ENCODE assay signal across 8 cellular contexts in the genomic region with DNA sequence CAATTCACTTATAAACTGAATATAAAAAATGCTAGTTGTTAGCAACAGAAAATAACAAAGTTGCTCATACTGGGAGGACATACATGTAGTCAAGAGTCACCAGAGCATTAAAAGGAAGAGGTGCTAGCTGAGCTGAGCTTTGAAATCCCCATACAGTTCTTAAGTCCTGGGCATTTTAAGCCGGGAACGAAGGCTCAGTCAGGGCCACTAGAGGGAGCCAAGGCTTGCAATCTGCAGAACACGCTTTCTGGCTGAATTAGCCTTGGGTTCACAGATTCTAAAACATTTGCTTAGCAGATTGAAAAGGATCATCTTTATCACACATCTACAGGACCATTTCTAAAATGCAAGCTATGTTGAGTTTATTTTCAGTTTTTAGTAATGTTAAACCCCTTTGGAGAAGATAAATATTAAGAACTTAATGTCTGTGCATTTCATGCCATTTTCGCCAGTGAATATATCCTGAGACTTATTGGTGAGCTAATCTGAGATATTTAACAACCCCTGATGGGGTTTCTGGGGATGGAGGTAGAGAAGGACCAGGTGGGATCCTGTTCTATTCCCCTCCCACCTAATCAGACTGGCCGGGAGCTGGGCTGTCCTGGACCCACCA. TPM values are rescaled to one million over a fixed set of nuclear protein-coding genes. Genes with fewer than 3 reads are reported as not detected.
DNase-seq lines count a peak whose midpoint lies in the region; ATAC-seq and TF ChIP-seq lines count a peak whose summit lies in the region.

No MANE protein-coding gene starts in this region.

- no peaks in the 10 kb centered on the region for H3K9me3 Mint-ChIP-seq in activated naive CD4-positive, alpha-beta T cell treated with anti-CD3 and anti-CD28 coated beads for 36 hours
- H3K9me3 Mint-ChIP-seq in glutamatergic neuron (ENCODE audit: unreplicated experiment) = peaks cover 2% of the 10 kb centered on the region

- intact Hi-C loops in cardiac septum (cut with DNase I) = loop anchor here (5.0 to 10.0 kb wide), 2 partner anchors 654 to 816 kb away; no protein-coding TSS in a partner anchor
- intact Hi-C loops in activated naive CD4-positive, alpha-beta T cell treated with anti-CD3 and anti-CD28 coated beads for 36 hours (cut with micrococcal nuclease) = loop anchor here (1.0 to 10.0 kb wide), 4 partner anchors 378 to 815 kb away; no protein-coding TSS in a partner anchor
- intact Hi-C loops in prostate gland (cut with DNase I) = loop anchor here (5.0 to 10.0 kb wide), 3 partner anchors 726 to 1064 kb away; no protein-coding TSS in a partner anchor

- H3K27me3 ChIP-seq in cardiac muscle cell (no peaks in the 10 kb centered on the region), prostate gland (replicated peaks; ENCODE audit: insufficient read depth) (no peaks in the 10 kb centered on the region)

- H3K9me3 ChIP-seq in cardiac muscle cell (ENCODE audit: low read depth) (no peaks in the 10 kb centered on the region), prostate gland (no peaks in the 10 kb centered on the region)

- WGBS in prostate gland = 40% methylated on average over 5 of the region's 5 CpGs

- H3K27ac ChIP-seq in cardiac muscle cell (no peak overlapping the region), prostate gland (no peak overlapping the region)

- H3K4me3 ChIP-seq in cardiac muscle cell (no peak overlapping the region), prostate gland (no peak overlapping the region)

- TF ChIP-seq CTCF in cardiac muscle cell (IDR thresholded peaks at IDR 0.05; ENCODE audit: low read depth, low read length) = peak; percentile 98
- TF ChIP-seq CTCF in glutamatergic neuron (IDR thresholded peaks at IDR 0.05; ENCODE audit: partially characterized antibody, unreplicated experiment) = peak; percentile 82
- TF ChIP-seq CTCF in prostate gland (IDR thresholded peaks at IDR 0.05) = peak; percentile 21 to 61 (median 48)

- H3K4me1 ChIP-seq in cardiac muscle cell (ENCODE audit: low read depth) (peaks cover 8% of the 10 kb centered on the region), prostate gland (replicated peaks) (no peaks in the 10 kb centered on the region)

- no peak for TF ChIP-seq POLR2A in prostate gland (IDR thresholded peaks at IDR 0.05)

- no peak overlapping the region for H3K27ac Mint-ChIP-seq in activated naive CD4-positive, alpha-beta T cell treated with anti-CD3 and anti-CD28 coated beads for 36 hours
- no peak overlapping the region for H3K27ac Mint-ChIP-seq in glutamatergic neuron (ENCODE audit: unreplicated experiment)

- no peak overlapping the region for H3K4me3 Mint-ChIP-seq in activated naive CD4-positive, alpha-beta T cell treated with anti-CD3 and anti-CD28 coated beads for 36 hours
- H3K4me3 Mint-ChIP-seq in glutamatergic neuron (ENCODE audit: unreplicated experiment) = no peak overlapping the region

- H3K4me1 Mint-ChIP-seq in activated naive CD4-positive, alpha-beta T cell treated with anti-CD3 and anti-CD28 coated beads for 36 hours (ENCODE audit: low read depth) = no peaks in the 10 kb centered on the region
- peaks cover 8% of the 10 kb centered on the region for H3K4me1 Mint-ChIP-seq in glutamatergic neuron (ENCODE audit: low read depth, unreplicated experiment)

- H3K36me3 ChIP-seq in cardiac muscle cell (no peaks in the 10 kb centered on the region), prostate gland (no peaks in the 10 kb centered on the region)

- peaks cover 3% of the 10 kb centered on the region for H3K27me3 Mint-ChIP-seq in activated naive CD4-positive, alpha-beta T cell treated with anti-CD3 and anti-CD28 coated beads for 36 hours (ENCODE audit: low read depth)
- H3K27me3 Mint-ChIP-seq in glutamatergic neuron (ENCODE audit: unreplicated experiment) = no peaks in the 10 kb centered on the region

- no peaks in the 10 kb centered on the region for H3K36me3 Mint-ChIP-seq in activated naive CD4-positive, alpha-beta T cell treated with anti-CD3 and anti-CD28 coated beads for 36 hours (ENCODE audit: low read depth)
- H3K36me3 Mint-ChIP-seq in glutamatergic neuron (ENCODE audit: unreplicated experiment) = peaks cover 3% of the 10 kb centered on the region

- CTCF ChIA-PET in activated naive CD4-positive, alpha-beta T cell treated with anti-CD3 and anti-CD28 coated beads for 36 hours (lab: Charles Lee) = interaction anchor here (0.5 to 9.5 kb wide), 22 partner anchors 9 to 1037 kb away, joined by 3 to 95 read pairs (median 4); partner anchors contain the start of gene MNS1

- no peak for ATAC-seq in HG03175 (IDR thresholded peaks at IDR 0.05; ENCODE audit: unreplicated experiment)

- DNase-seq in cardiac muscle cell (ENCODE audit: low read depth in 1 of 2, low spot score in 1 of 2) = peak; percentile 84 to 89
- DNase-seq in cardiac septum (ENCODE audit: low spot score) = no peak
- DNase-seq in Kasumi-1 (lab: John Stamatoyannopoulos, UW) = peak; percentile 79 to 88
- DNase-seq in RPMI7951 (ENCODE audit: low read depth) = peak; percentile 65
- peak; percentile 81 for DNase-seq in activated naive CD4-positive, alpha-beta T cell treated with anti-CD3 and anti-CD28 coated beads for 36 hours
- peak; percentile 81 for DNase-seq in glutamatergic neuron
- peak; percentile 47 for DNase-seq in prostate gland (ENCODE audit: low spot score)

RNA-seq across cellular contexts. Expression of gene MNS1, which starts 26.3 kb away (rescaled TPM):
- total RNA-seq in cardiac muscle cell (0.21 and 1.5 TPM in 2 replicates), cardiac septum (2.0 TPM), glutamatergic neuron (ENCODE audit: unreplicated experiment) (not detected), prostate gland (1 to 10 TPM; 1.5 to 4.5 TPM)
- polyA plus RNA-seq in cardiac muscle cell = 0.91 and 1.4 TPM in 2 replicates
- total RNA-seq in RPMI7951 (2014; rRNA removed; shearing (Covaris generic)) = 9.6 and 9.7 TPM in 2 replicates
- total RNA-seq in activated naive CD4-positive, alpha-beta T cell treated with anti-CD3 and anti-CD28 coated beads for 36 hours = under 1 TPM; 0.57 to 0.67 TPM

Comparison
In these comparisons a context has a peak if more than half of its experiments do, and no peak if none do; other contexts are left out.
1. CTCF ChIP-seq: peak in every context shown above with its lines; median percentile 98 in cardiac muscle cell; 82 in glutamatergic neuron; 48 in prostate gland.